In genomic region chr10:45727421-45727965, GRCh38 we compare ENCODE assay signal across 1 cellular context.
TF ChIP-seq lines count a peak whose summit lies in the region.
"Not testable (repeated sequence)": the region's sequence is repeated elsewhere in the genome, so short reads cannot be mapped to it uniquely, and the experiment has no call there.

No MANE protein-coding gene starts in this region.

TF ChIP-seq in K562, 482 proteins besides CTCF, POLR2A, EP300 and RAD21:
- TF ChIP-seq DIDO1 (tag; IDR thresholded peaks at IDR 0.05; ENCODE audit: low read depth) = 0 out of 2 replicates have a peak, but pooled peaks have one; percentile 0
- peak; percentile 21; the same call in 1 of the 2 replicates for TF ChIP-seq ARID4B (CRISPR knock-in tag; IDR thresholded peaks at IDR 0.05)
- TF ChIP-seq SMAD4 (CRISPR knock-in tag; conservative IDR thresholded peaks at IDR 0.05) = 0 out of 2 replicates have a peak, but pooled peaks have one; percentile 1
- TF ChIP-seq NRF1 (conservative IDR thresholded peaks at IDR 0.05 in 1 of 2, IDR thresholded peaks at IDR 0.05 in 1 of 2) = peak; percentile 34 to 43; a peak in 2 of 4 replicates
- 0 out of 2 replicates have a peak, but pooled peaks have one; percentile 61 for TF ChIP-seq NR4A1 (CRISPR knock-in tag; IDR thresholded peaks at IDR 0.05)
- TF ChIP-seq NR4A1 (tag; IDR thresholded peaks at IDR 0.05) = not testable (repeated sequence)
- 0 out of 4 replicates have a peak, but pooled peaks of 1 of the 2 experiments have one; percentile 2 for TF ChIP-seq ZNF639 (CRISPR knock-in tag; conservative IDR thresholded peaks at IDR 0.05 in 1 of 2, IDR thresholded peaks at IDR 0.05 in 1 of 2)
- 0 out of 2 replicates have a peak, but pooled peaks have one; percentile 27 for TF ChIP-seq ATF6 (CRISPR knock-in tag; IDR thresholded peaks at IDR 0.05)
- TF ChIP-seq ZNF395 (CRISPR knock-in tag; IDR thresholded peaks at IDR 0.05) = 0 out of 2 replicates have a peak, but pooled peaks have one; percentile 7
- TF ChIP-seq TFAP4 (CRISPR knock-in tag; IDR thresholded peaks at IDR 0.05; ENCODE audit: borderline replicate concordance) = 0 out of 2 replicates have a peak, but pooled peaks have one; percentile 29
